1 cellular context compared by ENCODE assay signal in the genomic region with DNA sequence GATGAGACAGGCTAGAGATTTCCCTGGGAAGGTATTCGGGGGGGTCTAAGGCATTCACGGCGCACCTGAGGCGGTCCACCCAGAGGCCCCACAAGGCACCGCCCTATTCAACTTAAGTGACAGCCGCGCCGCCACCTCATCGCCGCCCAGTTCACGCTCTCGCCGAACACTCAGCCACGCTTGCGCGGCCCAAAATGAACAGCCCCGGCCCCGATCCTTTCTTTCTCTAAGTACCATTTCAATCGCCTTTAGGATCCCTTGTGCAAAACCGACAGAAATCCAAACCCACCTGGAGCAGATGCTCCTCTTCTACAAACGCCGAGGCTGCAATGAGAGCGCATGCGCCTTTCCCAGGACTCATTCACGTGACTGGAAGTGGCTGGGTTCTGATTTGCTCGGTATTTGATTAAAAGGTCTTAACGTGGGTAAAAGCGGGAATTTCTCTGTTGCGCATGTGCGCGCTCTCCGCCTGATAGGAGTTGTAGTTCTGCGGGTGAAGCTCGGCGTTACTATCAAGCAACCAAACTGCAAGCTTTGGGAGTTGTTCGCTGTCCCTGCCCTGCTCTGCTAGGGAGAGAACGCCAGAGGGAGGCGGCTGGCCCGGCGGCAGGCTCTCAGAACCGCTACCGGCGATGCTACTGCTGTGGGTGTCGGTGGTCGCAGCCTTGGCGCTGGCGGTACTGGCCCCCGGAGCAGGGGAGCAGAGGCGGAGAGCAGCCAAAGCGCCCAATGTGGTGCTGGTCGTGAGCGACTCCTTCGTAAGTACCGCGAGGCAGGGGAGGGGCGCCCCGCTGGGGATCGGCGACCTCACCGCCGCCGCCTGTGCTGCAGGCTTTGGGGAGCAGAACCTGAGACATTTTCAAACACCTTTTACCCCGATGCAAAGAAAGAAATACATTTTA.
TF ChIP-seq lines count a peak whose summit lies in the region.

A gene with protein sequence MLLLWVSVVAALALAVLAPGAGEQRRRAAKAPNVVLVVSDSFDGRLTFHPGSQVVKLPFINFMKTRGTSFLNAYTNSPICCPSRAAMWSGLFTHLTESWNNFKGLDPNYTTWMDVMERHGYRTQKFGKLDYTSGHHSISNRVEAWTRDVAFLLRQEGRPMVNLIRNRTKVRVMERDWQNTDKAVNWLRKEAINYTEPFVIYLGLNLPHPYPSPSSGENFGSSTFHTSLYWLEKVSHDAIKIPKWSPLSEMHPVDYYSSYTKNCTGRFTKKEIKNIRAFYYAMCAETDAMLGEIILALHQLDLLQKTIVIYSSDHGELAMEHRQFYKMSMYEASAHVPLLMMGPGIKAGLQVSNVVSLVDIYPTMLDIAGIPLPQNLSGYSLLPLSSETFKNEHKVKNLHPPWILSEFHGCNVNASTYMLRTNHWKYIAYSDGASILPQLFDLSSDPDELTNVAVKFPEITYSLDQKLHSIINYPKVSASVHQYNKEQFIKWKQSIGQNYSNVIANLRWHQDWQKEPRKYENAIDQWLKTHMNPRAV (plus strand): TSS at position 455 of the 902 bp plus-strand sequence. CDS start 178 bp downstream, at position 633.
Gene SKIC3 (minus strand): TSS at position 331 of the 902 bp plus-strand sequence. CDS start 7,827 bp downstream, outside the sequence.

TF ChIP-seq in HepG2, 621 proteins besides CTCF, POLR2A, EP300 and RAD21 (continued from another document and continues in another):
- TF ChIP-seq ZBTB4 (CRISPR knock-in tag; IDR thresholded peaks at IDR 0.05; ENCODE audit: borderline replicate concordance) (peak; percentile 51; the same call in 1 of the 2 replicates), ZNF562 (CRISPR knock-in tag; IDR thresholded peaks at IDR 0.05; ENCODE audit: borderline replicate concordance) (0 out of 2 replicates have a peak, but pooled peaks have one; percentile 47), HBP1 (CRISPR knock-in tag; IDR thresholded peaks at IDR 0.05; ENCODE audit: low read depth) (no peak), MIXL1 (CRISPR knock-in tag; IDR thresholded peaks at IDR 0.05) (peak; percentile 73), ZNF160 (CRISPR knock-in tag; IDR thresholded peaks at IDR 0.05) (0 out of 2 replicates have a peak, but pooled peaks have one; percentile 58), RERE (CRISPR knock-in tag; IDR thresholded peaks at IDR 0.05; ENCODE audit: low read depth) (no peak), CREB3 (CRISPR knock-in tag; IDR thresholded peaks at IDR 0.05) (0 out of 2 replicates have a peak, but pooled peaks have one; percentile 53), ZNF275 (CRISPR knock-in tag; IDR thresholded peaks at IDR 0.05; ENCODE audit: borderline replicate concordance) (0 out of 2 replicates have a peak, but pooled peaks have one; percentile 77), PITX1 (CRISPR knock-in tag; IDR thresholded peaks at IDR 0.05) (peak; percentile 49; the same call in 1 of the 2 replicates), TAF15 (IDR thresholded peaks at IDR 0.05; ENCODE audit: low read depth, low read length, poor library complexity, severe bottlenecking) (no peak), TRIM24 (CRISPR knock-in tag; IDR thresholded peaks at IDR 0.05) (no peak), ZFP62 (CRISPR knock-in tag; IDR thresholded peaks at IDR 0.05) (no peak), CREM (IDR thresholded peaks at IDR 0.05) (peak; percentile 84; the same call in 1 of the 2 replicates), CREM (CRISPR knock-in tag; IDR thresholded peaks at IDR 0.05) (no peak), SRF (IDR thresholded peaks at IDR 0.05; ENCODE audit: low read depth, low read length) (peak; percentile 86; the same call in 1 of the 2 replicates), HMGXB4 (CRISPR knock-in tag; IDR thresholded peaks at IDR 0.05; ENCODE audit: borderline replicate concordance in 1 of 2, low read depth in 1 of 2) (peak; percentile 74 to 83; a peak in 3 of 4 replicates), JDP2 (CRISPR knock-in tag; IDR thresholded peaks at IDR 0.05; ENCODE audit: borderline replicate concordance) (no peak), SOX5 (CRISPR knock-in tag; IDR thresholded peaks at IDR 0.05; ENCODE audit: borderline replicate concordance) (no peak)
- TF ChIP-seq, protein P1, sequence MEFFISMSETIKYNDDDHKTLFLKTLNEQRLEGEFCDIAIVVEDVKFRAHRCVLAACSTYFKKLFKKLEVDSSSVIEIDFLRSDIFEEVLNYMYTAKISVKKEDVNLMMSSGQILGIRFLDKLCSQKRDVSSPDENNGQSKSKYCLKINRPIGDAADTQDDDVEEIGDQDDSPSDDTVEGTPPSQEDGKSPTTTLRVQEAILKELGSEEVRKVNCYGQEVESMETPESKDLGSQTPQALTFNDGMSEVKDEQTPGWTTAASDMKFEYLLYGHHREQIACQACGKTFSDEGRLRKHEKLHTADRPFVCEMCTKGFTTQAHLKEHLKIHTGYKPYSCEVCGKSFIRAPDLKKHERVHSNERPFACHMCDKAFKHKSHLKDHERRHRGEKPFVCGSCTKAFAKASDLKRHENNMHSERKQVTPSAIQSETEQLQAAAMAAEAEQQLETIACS (CRISPR knock-in tag; IDR thresholded peaks at IDR 0.05), result no peak
- TF ChIP-seq, protein P2, sequence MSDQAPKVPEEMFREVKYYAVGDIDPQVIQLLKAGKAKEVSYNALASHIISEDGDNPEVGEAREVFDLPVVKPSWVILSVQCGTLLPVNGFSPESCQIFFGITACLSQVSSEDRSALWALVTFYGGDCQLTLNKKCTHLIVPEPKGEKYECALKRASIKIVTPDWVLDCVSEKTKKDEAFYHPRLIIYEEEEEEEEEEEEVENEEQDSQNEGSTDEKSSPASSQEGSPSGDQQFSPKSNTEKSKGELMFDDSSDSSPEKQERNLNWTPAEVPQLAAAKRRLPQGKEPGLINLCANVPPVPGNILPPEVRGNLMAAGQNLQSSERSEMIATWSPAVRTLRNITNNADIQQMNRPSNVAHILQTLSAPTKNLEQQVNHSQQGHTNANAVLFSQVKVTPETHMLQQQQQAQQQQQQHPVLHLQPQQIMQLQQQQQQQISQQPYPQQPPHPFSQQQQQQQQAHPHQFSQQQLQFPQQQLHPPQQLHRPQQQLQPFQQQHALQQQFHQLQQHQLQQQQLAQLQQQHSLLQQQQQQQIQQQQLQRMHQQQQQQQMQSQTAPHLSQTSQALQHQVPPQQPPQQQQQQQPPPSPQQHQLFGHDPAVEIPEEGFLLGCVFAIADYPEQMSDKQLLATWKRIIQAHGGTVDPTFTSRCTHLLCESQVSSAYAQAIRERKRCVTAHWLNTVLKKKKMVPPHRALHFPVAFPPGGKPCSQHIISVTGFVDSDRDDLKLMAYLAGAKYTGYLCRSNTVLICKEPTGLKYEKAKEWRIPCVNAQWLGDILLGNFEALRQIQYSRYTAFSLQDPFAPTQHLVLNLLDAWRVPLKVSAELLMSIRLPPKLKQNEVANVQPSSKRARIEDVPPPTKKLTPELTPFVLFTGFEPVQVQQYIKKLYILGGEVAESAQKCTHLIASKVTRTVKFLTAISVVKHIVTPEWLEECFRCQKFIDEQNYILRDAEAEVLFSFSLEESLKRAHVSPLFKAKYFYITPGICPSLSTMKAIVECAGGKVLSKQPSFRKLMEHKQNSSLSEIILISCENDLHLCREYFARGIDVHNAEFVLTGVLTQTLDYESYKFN (CRISPR knock-in tag; conservative IDR thresholded peaks at IDR 0.05), result peak; percentile 48
- TF ChIP-seq, protein P3, sequence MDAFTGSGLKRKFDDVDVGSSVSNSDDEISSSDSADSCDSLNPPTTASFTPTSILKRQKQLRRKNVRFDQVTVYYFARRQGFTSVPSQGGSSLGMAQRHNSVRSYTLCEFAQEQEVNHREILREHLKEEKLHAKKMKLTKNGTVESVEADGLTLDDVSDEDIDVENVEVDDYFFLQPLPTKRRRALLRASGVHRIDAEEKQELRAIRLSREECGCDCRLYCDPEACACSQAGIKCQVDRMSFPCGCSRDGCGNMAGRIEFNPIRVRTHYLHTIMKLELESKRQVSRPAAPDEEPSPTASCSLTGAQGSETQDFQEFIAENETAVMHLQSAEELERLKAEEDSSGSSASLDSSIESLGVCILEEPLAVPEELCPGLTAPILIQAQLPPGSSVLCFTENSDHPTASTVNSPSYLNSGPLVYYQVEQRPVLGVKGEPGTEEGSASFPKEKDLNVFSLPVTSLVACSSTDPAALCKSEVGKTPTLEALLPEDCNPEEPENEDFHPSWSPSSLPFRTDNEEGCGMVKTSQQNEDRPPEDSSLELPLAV (CRISPR knock-in tag; conservative IDR thresholded peaks at IDR 0.05; ENCODE audit: low read depth), result no peak
